ENCODE assay signal across 15 cellular contexts in genomic region chr22:17838180-17838865, GRCh38.
"Had no signal": no experiment of that assay in that cellular context is flagged by ENCODE, and none has a peak within 500 bp of the region (broad histone marks: within the 10 kb centered on the region; RNA-seq: fewer than 3 reads in every experiment).

No MANE protein-coding gene starts in this region.

- H3K27ac Mint-ChIP-seq: activated CD4-positive, alpha-beta memory T cell treated with anti-CD3 and anti-CD28 coated beads for 36 hours; activated T-cell treated with anti-CD3 and anti-CD28 coated beads, Interleukin-2, amount 50 U/mL, for 24 hours; natural killer cell treated with Interleukin-12 subunit alpha and Interleukin-12 subunit beta and Interleukin-15 and Interleukin-18, amount 100 ng/mL, for 72 hours had no signal

- H3K4me3 ChIP-seq: adrenal gland, transverse colon had no signal

- H3K9me3 ChIP-seq: adrenal gland, transverse colon had no signal

- DNase-seq: activated CD4-positive, alpha-beta memory T cell treated with anti-CD3 and anti-CD28 coated beads for 36 hours; activated effector memory CD4-positive, alpha-beta T cell treated with Interleukin-2 at 50 U/mL for 16 hours; activated naive CD4-positive, alpha-beta T cell treated with anti-CD3 and anti-CD28 coated beads, Interleukin-2, amount 50 U/mL, for 16 hours; activated T-cell treated with anti-CD3 and anti-CD28 coated beads, Interleukin-2, amount 50 U/mL, for 24 hours; adrenal gland; effector memory CD4-positive, alpha-beta T cell; SHP77 treated with DMSO at 0.1 percent for 48 hours; stimulated activated naive CD8-positive, alpha-beta T cell treated with anti-CD3 and anti-CD28 coated beads, Interleukin-15, Interleukin-2, amounts not matched to agents 100 U/mL and 50 U/mL, for 24 hours; T-helper 1 cell; T1000; transverse colon had no signal

- H3K36me3 Mint-ChIP-seq: natural killer cell treated with Interleukin-12 subunit alpha and Interleukin-12 subunit beta and Interleukin-15 and Interleukin-18, amount 100 ng/mL, for 72 hours had no signal

- ATAC-seq: natural killer cell treated with Interleukin-12 subunit alpha and Interleukin-12 subunit beta and Interleukin-15 and Interleukin-18, amount 100 ng/mL, for 72 hours; SK-N-SH treated with all-trans-retinoic acid at 6 μM for 48 hours; stimulated activated naive CD8-positive, alpha-beta T cell treated with anti-CD3 and anti-CD28 coated beads, Interleukin-15, Interleukin-2, amounts not matched to agents 100 U/mL and 50 U/mL, for 24 hours had no signal

- H3K4me3 Mint-ChIP-seq: activated CD4-positive, alpha-beta memory T cell treated with anti-CD3 and anti-CD28 coated beads for 36 hours; activated T-cell treated with anti-CD3 and anti-CD28 coated beads, Interleukin-2, amount 50 U/mL, for 24 hours; central memory CD8-positive, alpha-beta T cell; natural killer cell treated with Interleukin-12 subunit alpha and Interleukin-12 subunit beta and Interleukin-15 and Interleukin-18, amount 100 ng/mL, for 72 hours had no signal

- H3K27ac ChIP-seq: adrenal gland, epithelial cell of prostate had no signal

- H3K9me3 Mint-ChIP-seq: activated CD4-positive, alpha-beta memory T cell treated with anti-CD3 and anti-CD28 coated beads for 36 hours; activated T-cell treated with anti-CD3 and anti-CD28 coated beads, Interleukin-2, amount 50 U/mL, for 24 hours; central memory CD8-positive, alpha-beta T cell; natural killer cell treated with Interleukin-12 subunit alpha and Interleukin-12 subunit beta and Interleukin-15 and Interleukin-18, amount 100 ng/mL, for 72 hours had no signal

- H3K27me3 ChIP-seq: adrenal gland, transverse colon had no signal

- H3K27me3 Mint-ChIP-seq: activated CD4-positive, alpha-beta memory T cell treated with anti-CD3 and anti-CD28 coated beads for 36 hours; activated T-cell treated with anti-CD3 and anti-CD28 coated beads, Interleukin-2, amount 50 U/mL, for 24 hours; central memory CD8-positive, alpha-beta T cell; natural killer cell treated with Interleukin-12 subunit alpha and Interleukin-12 subunit beta and Interleukin-15 and Interleukin-18, amount 100 ng/mL, for 72 hours had no signal
